8 cellular contexts compared by ENCODE assay signal in genomic region chr21:42009018-42009830, GRCh38. TPM values are rescaled to one million over a fixed set of nuclear protein-coding genes. Genes with fewer than 3 reads are reported as not detected.
DNase-seq lines count a peak whose midpoint lies in the region; ATAC-seq and TF ChIP-seq lines count a peak whose summit lies in the region.

No MANE protein-coding gene starts in this region.

- peaks cover 10% of the 10 kb centered on the region for H3K36me3 Mint-ChIP-seq in chondrocyte (ENCODE audit: low read depth)

- peaks cover 31% of the 10 kb centered on the region for H3K4me1 Mint-ChIP-seq in chondrocyte (ENCODE audit: low read depth)

- no peaks in the 10 kb centered on the region for H3K9me3 ChIP-seq in KOPT-K1 (ENCODE audit: insufficient read depth, low read length, poor library complexity, severe bottlenecking)

- TF ChIP-seq CTCF in chondrocyte (IDR thresholded peaks at IDR 0.05) = peak; percentile 72

- H3K27ac Mint-ChIP-seq in chondrocyte (ENCODE audit: unreplicated experiment) = peak overlapping the region; percentile 91

- H3K4me3 Mint-ChIP-seq in chondrocyte (ENCODE audit: unreplicated experiment) = peak overlapping the region; percentile 77

- in situ Hi-C loops in G401 (cut with HindIII; ENCODE audit: low sequenced_read_pairs) = no loop called here

- H3K27me3 Mint-ChIP-seq in chondrocyte (ENCODE audit: low read depth) = no peaks in the 10 kb centered on the region

- no peaks in the 10 kb centered on the region for H3K9me3 Mint-ChIP-seq in chondrocyte (ENCODE audit: low read depth)

- DNase-seq in G401 (ENCODE audit: low spot score) (peak; percentile 23), chondrocyte (ENCODE audit: low spot score) (no peak), left lobe of liver (ENCODE audit: low spot score) (peak; percentile 80), NCI-H774 (lab: John Stamatoyannopoulos, UW) (no peak)
- DNase-seq in activated CD4-positive, CD25-positive, alpha-beta regulatory T cell treated with anti-CD3 and anti-CD28 coated beads, Interleukin-2, amount 50 U/mL, for 16 hours (ENCODE audit: low read depth, low spot score) = peak; percentile 28
- DNase-seq in stimulated activated CD4-positive, alpha-beta T cell treated with anti-CD3 and anti-CD28 coated beads, Interleukin-4, amount 100 ng/mL, for 1 hour = peak; percentile 73

- peak overlapping the region; percentile 92 for H3K27ac ChIP-seq in KOPT-K1 (ENCODE audit: low read depth, low read length, poor library complexity, severe bottlenecking)

- ATAC-seq in GM21576 (IDR thresholded peaks at IDR 0.05; ENCODE audit: unreplicated experiment) (peak; percentile 13), left lobe of liver (peak; percentile 32)

- peaks cover 22% of the 10 kb centered on the region for H3K36me3 ChIP-seq in KOPT-K1 (ENCODE audit: insufficient read depth, low read length)

RNA-seq across cellular contexts. Expression of gene ZBTB21, which starts 0.9 kb away (rescaled TPM):
- 5.5 and 22.0 TPM in 2 replicates for total RNA-seq in G401 (2014; rRNA removed; shearing (Covaris generic))
- total RNA-seq in chondrocyte = 18.0 to 21.2 TPM (median 18.6 TPM) in 3 replicates
- 4.2 TPM for total RNA-seq in left lobe of liver

RNA-seq across cellular contexts. Expression of gene C2CD2, which starts 55.4 kb away (rescaled TPM):
- total RNA-seq in G401 (2014; rRNA removed; shearing (Covaris generic)) = 14.7 and 16.3 TPM in 2 replicates
- 8.9 to 18.2 TPM (median 18.1 TPM) in 3 replicates for total RNA-seq in chondrocyte
- total RNA-seq in left lobe of liver = 10.5 TPM

Comparison
In these comparisons a context has a peak if more than half of its experiments do, and no peak if none do; other contexts are left out.
1. DNase-seq: peak in G401 (single experiment), activated CD4-positive, CD25-positive, alpha-beta regulatory T cell treated with anti-CD3 and anti-CD28 coated beads, Interleukin-2, amount 50 U/mL, for 16 hours (single experiment), left lobe of liver (single experiment) and stimulated activated CD4-positive, alpha-beta T cell treated with anti-CD3 and anti-CD28 coated beads, Interleukin-4, amount 100 ng/mL, for 1 hour (single experiment); none in chondrocyte (single experiment) and NCI-H774 (single experiment).